24 cellular contexts compared by ENCODE assay signal in the genomic region with DNA sequence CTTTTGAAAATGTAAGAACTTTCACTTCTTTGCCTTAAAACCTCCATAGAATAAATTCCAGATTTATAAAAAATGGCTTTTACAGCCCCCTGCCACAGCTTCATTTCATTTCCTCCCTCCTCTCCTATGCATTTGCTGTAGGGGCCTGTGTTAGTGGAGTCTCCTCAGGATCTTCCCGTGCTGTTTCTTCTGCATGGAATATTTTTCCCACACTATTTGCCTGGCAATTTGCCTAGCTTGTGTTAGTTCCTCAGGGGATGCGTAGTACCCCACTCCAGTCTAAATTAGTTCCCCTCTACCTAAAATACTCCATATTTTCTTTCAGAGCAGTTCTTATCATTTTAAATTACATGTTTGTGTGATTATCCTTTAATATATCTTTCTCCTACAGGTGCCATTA.
"Had no signal": no experiment of that assay in that cellular context is flagged by ENCODE, and none has a peak within 500 bp of the region (broad histone marks: within the 10 kb centered on the region; RNA-seq: fewer than 3 reads in every experiment).

No MANE protein-coding gene starts in this region.

- H3K4me1 Mint-ChIP-seq: natural killer cell; nephron; neural progenitor cell; stimulated activated effector memory CD8-positive, alpha-beta T cell treated with anti-CD3 and anti-CD28 coated beads, Interleukin-12 subunit alpha, Interleukin-12 subunit beta, amount 100 ng/mL, for 72 hours; stimulated activated naive B cell treated with anti-CD40 and anti-IgM and Interleukin-4, amounts not matched to agents 10 μg/mL and 1 μg/mL and 100 μg/mL, for 72 hours had no signal

- H3K9me3 ChIP-seq: pancreas, psoas muscle, right lobe of liver, sigmoid colon, stomach, thoracic aorta, thyroid gland, tibial nerve, upper lobe of left lung, vagina had no signal

- H3K36me3 Mint-ChIP-seq: natural killer cell; neural progenitor cell; stimulated activated effector memory CD8-positive, alpha-beta T cell treated with anti-CD3 and anti-CD28 coated beads, Interleukin-12 subunit alpha, Interleukin-12 subunit beta, amount 100 ng/mL, for 72 hours; stimulated activated naive B cell treated with anti-CD40 and anti-IgM and Interleukin-4, amounts not matched to agents 10 μg/mL and 1 μg/mL and 100 μg/mL, for 72 hours had no signal

- H3K4me1 ChIP-seq: neural progenitor cell, psoas muscle, thyroid gland, tibial nerve, upper lobe of left lung, vagina had no signal

- H3K4me3 Mint-ChIP-seq: natural killer cell; nephron; neural progenitor cell; stimulated activated effector memory CD8-positive, alpha-beta T cell treated with anti-CD3 and anti-CD28 coated beads, Interleukin-12 subunit alpha, Interleukin-12 subunit beta, amount 100 ng/mL, for 72 hours; stimulated activated naive B cell treated with anti-CD40 and anti-IgM and Interleukin-4, amounts not matched to agents 10 μg/mL and 1 μg/mL and 100 μg/mL, for 72 hours; stimulated activated naive CD8-positive, alpha-beta T cell treated with anti-CD3 and anti-CD28 coated beads, Interleukin-15, Interleukin-2, amounts not matched to agents 100 ng/mL and 50 ng/mL, for 24 hours had no signal

- ATAC-seq: naive thymus-derived CD4-positive, alpha-beta T cell; natural killer cell; pancreas; psoas muscle; right lobe of liver; stimulated activated effector memory CD8-positive, alpha-beta T cell treated with anti-CD3 and anti-CD28 coated beads, Interleukin-12 subunit alpha, Interleukin-12 subunit beta, amount 100 ng/mL, for 72 hours; stimulated activated naive B cell treated with anti-CD40 and anti-IgM and Interleukin-4, amounts not matched to agents 10 μg/mL and 1 μg/mL and 100 μg/mL, for 72 hours had no signal

- H3K27me3 ChIP-seq: neural progenitor cell, pancreas, right lobe of liver, sigmoid colon, stomach, thyroid gland, tibial nerve, upper lobe of left lung, vagina had no signal

- H3K36me3 ChIP-seq: neural progenitor cell, pancreas, right lobe of liver, sigmoid colon, stomach, thoracic aorta, thyroid gland, tibial nerve, upper lobe of left lung, vagina had no signal

- H3K27ac ChIP-seq: neural progenitor cell, pancreas, psoas muscle, right lobe of liver, sigmoid colon, stomach, thoracic aorta, thyroid gland, tibial nerve, upper lobe of left lung, vagina had no signal

- H3K4me3 ChIP-seq: neural progenitor cell, pancreas, psoas muscle, right lobe of liver, sigmoid colon, stomach, thoracic aorta, thyroid gland, tibial nerve, upper lobe of left lung, vagina had no signal

- DNase-seq: naive thymus-derived CD4-positive, alpha-beta T cell; natural killer cell; pancreas; psoas muscle; right lobe of liver; sigmoid colon; small intestine; stimulated activated CD4-positive, alpha-beta T cell treated with anti-CD3 and anti-CD28 coated beads, Interleukin-15, amount 100 ng/mL, for 24 hours; stimulated activated CD4-positive, alpha-beta T cell treated with anti-CD3 and anti-CD28 coated beads, Interleukin-2, amount 100 ng/mL, for 24 hours; stimulated activated CD4-positive, alpha-beta T cell treated with anti-CD3 and anti-CD28 coated beads, Interleukin-2, amount 100 ng/mL, for 48 hours; stimulated activated CD4-positive, alpha-beta T cell treated with anti-CD3 and anti-CD28 coated beads, Interleukin-4, amount 100 ng/mL, for 24 hours; stimulated activated naive B cell treated with anti-CD40 and anti-IgM and Interleukin-4, amounts not matched to agents 10 μg/mL and 1 μg/mL and 100 μg/mL, for 72 hours; stimulated activated naive CD4-positive, alpha-beta T cell treated with Interleukin-2 at 50 U/mL for 16 hours; stomach; thyroid gland; trophoblast cell; upper lobe of left lung had no signal

- H3K9me3 Mint-ChIP-seq: nephron; neural progenitor cell; stimulated activated effector memory CD8-positive, alpha-beta T cell treated with anti-CD3 and anti-CD28 coated beads, Interleukin-12 subunit alpha, Interleukin-12 subunit beta, amount 100 ng/mL, for 72 hours; stimulated activated naive B cell treated with anti-CD40 and anti-IgM and Interleukin-4, amounts not matched to agents 10 μg/mL and 1 μg/mL and 100 μg/mL, for 72 hours; stimulated activated naive CD8-positive, alpha-beta T cell treated with anti-CD3 and anti-CD28 coated beads, Interleukin-15, Interleukin-2, amounts not matched to agents 100 ng/mL and 50 ng/mL, for 24 hours had no signal

- H3K27ac Mint-ChIP-seq: natural killer cell; neural progenitor cell; stimulated activated effector memory CD8-positive, alpha-beta T cell treated with anti-CD3 and anti-CD28 coated beads, Interleukin-12 subunit alpha, Interleukin-12 subunit beta, amount 100 ng/mL, for 72 hours; stimulated activated naive B cell treated with anti-CD40 and anti-IgM and Interleukin-4, amounts not matched to agents 10 μg/mL and 1 μg/mL and 100 μg/mL, for 72 hours; stimulated activated naive CD8-positive, alpha-beta T cell treated with anti-CD3 and anti-CD28 coated beads, Interleukin-15, Interleukin-2, amounts not matched to agents 100 ng/mL and 50 ng/mL, for 24 hours had no signal

- H3K27me3 Mint-ChIP-seq: naive thymus-derived CD4-positive, alpha-beta T cell; stimulated activated naive B cell treated with anti-CD40 and anti-IgM and Interleukin-4, amounts not matched to agents 10 μg/mL and 1 μg/mL and 100 μg/mL, for 72 hours; stimulated activated naive CD8-positive, alpha-beta T cell treated with anti-CD3 and anti-CD28 coated beads, Interleukin-15, Interleukin-2, amounts not matched to agents 100 ng/mL and 50 ng/mL, for 24 hours had no signal
